ENCODE assay signal across 8 cellular contexts in the genomic region with DNA sequence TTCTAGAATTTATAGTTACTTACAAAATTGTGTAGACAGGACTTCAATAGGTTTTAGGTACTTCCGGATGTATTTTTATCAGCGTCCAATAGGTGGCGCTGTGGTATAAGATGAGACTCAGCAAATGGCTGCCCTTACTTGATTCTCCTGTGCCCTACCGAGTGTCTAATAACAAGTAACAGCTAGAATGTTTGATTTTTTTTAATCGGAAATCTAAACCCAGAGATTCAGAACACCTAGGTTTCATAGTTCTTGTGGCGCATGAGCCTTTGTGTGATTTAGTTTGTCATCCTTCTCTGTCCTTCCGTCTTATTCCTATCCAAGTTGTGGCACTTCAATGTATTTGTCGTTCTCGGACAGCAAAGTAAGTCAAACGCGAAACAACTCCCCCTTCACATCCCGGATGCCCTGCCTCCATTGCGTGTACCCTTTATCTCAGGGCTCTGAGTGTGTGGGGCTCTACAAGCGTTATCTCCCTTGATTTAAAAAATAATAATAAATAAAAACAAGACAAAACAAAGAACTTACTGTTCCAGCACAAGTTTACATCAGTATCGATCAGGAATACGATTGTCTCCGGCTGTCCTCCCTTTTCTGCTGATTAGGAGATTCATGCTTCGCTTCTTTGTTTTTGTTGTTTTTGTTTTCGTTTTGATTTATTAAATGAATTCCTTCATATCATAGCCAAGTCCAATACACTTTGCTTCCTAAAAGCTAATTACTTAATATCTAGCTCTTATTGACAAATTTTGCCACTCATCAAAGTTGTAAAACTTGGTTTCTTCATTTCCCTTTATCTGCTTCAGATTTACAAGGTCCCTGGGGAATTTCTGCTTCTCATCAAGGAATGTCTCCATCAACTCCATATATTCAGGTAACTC. TPM values are rescaled to one million over a fixed set of nuclear protein-coding genes. Genes with fewer than 3 reads are reported as not detected.
DNase-seq lines count a peak whose midpoint lies in the region; ATAC-seq, FAIRE-seq and TF ChIP-seq lines count a peak whose summit lies in the region.

No MANE protein-coding gene starts in this region.

- H3K4me3 ChIP-seq in AG04450 (ENCODE audit: low read depth, low read length) (peak overlapping the region; percentile 47), kidney (ENCODE audit: low read length in 2 of 2) (peak overlapping the region; percentile 80 to 91)

- H3K9me3 ChIP-seq in AG04450 (ENCODE audit: control insufficient read depth, insufficient read depth, low read length) (no peaks in the 10 kb centered on the region), kidney (ENCODE audit: control insufficient read depth in 1 of 2, low read length in 2 of 2) (no peaks in the 10 kb centered on the region)

- no peaks in the 10 kb centered on the region for H3K27me3 ChIP-seq in AG04450 (ENCODE audit: control insufficient read depth, insufficient read depth, low read length)

- POLR2A ChIA-PET in AG04450 (lab: Yijun Ruan, JAX) (interaction anchor here (0.6 kb wide), 1 partner anchor 254 kb away, joined by 4 read pairs; no protein-coding TSS in a partner anchor), activated B cell treated with CpG ODN at 0.5 μM for 24 hours (lab: Charles Lee) (interaction anchor here (1.1 kb wide), 1 partner anchor 50 kb away, joined by 3 read pairs; a partner anchor contains a TSS)

- H3K27ac ChIP-seq in AG04450 (ENCODE audit: low read depth, low read length) (no peak overlapping the region), kidney (ENCODE audit: low read depth in 2 of 2, low read length in 2 of 2) (peak overlapping the region; percentile 51 to 64)

- no peaks in the 10 kb centered on the region for H3K36me3 ChIP-seq in kidney (ENCODE audit: control insufficient read depth in 1 of 2, insufficient read depth in 2 of 2, low read length in 2 of 2)

- peak; percentile 93 for ATAC-seq in GM18870 (IDR thresholded peaks at IDR 0.05; ENCODE audit: unreplicated experiment)
- peak; percentile 95 for ATAC-seq in HG03159 (IDR thresholded peaks at IDR 0.05; ENCODE audit: unreplicated experiment)
- ATAC-seq in activated B cell treated with CpG ODN at 0.5 μM for 24 hours (ENCODE audit: low read depth) = peak; percentile 96
- ATAC-seq in central memory CD8-positive, alpha-beta T cell (replicated peaks; ENCODE audit: extremely low read depth, poor library complexity, severe bottlenecking) = peak; percentile 91

- TF ChIP-seq CTCF in AG04450 (IDR thresholded peaks at IDR 0.05; ENCODE audit: low read depth, low read length) (peak; percentile 85), activated B cell treated with CpG ODN at 0.5 μM for 24 hours (IDR thresholded peaks at IDR 0.05) (peak; percentile 27), kidney (IDR thresholded peaks at IDR 0.05; ENCODE audit: borderline replicate concordance, extremely low read depth, insufficient read depth) (peak; percentile 78)

- peak overlapping the region; percentile 84 for H3K4me3 Mint-ChIP-seq in activated B cell treated with CpG ODN at 0.5 μM for 24 hours
- peak overlapping the region; percentile 80 for H3K4me3 Mint-ChIP-seq in central memory CD8-positive, alpha-beta T cell

- H3K9ac ChIP-seq in kidney (ENCODE audit: low read length in 2 of 2) = peak overlapping the region; percentile 65 to 75

- H3K4me1 Mint-ChIP-seq in activated B cell treated with CpG ODN at 0.5 μM for 24 hours = no peaks in the 10 kb centered on the region
- H3K4me1 Mint-ChIP-seq in central memory CD8-positive, alpha-beta T cell = no peaks in the 10 kb centered on the region

- H3K27ac Mint-ChIP-seq in activated B cell treated with CpG ODN at 0.5 μM for 24 hours = peak overlapping the region; percentile 79
- H3K27ac Mint-ChIP-seq in central memory CD8-positive, alpha-beta T cell (ENCODE audit: low read depth) = peak overlapping the region; percentile 88

- CTCF ChIA-PET in AG04450 (lab: Charles Lee) = interaction anchor here (0.5 to 2.9 kb wide), 24 partner anchors 8 to 1970 kb away, joined by 3 to 22 read pairs (median 4); a partner anchor contains a TSS
- CTCF ChIA-PET in activated B cell treated with CpG ODN at 0.5 μM for 24 hours (lab: Charles Lee) = interaction anchor here (0.6 to 1.6 kb wide), 5 partner anchors 19 to 324 kb away, joined by 3 to 7 read pairs (median 5); a partner anchor contains a TSS

- H3K36me3 Mint-ChIP-seq in activated B cell treated with CpG ODN at 0.5 μM for 24 hours (ENCODE audit: low read depth) = no peaks in the 10 kb centered on the region
- peaks cover 6% of the 10 kb centered on the region for H3K36me3 Mint-ChIP-seq in central memory CD8-positive, alpha-beta T cell (ENCODE audit: insufficient read depth)

- peak; percentile 89 for DNase-seq in AG04450 (ENCODE audit: low read depth, low spot score)
- DNase-seq in NCI-H226 = peak; percentile 56
- DNase-seq in activated B cell treated with CpG ODN at 0.5 μM for 24 hours = peak; percentile 29
- DNase-seq in central memory CD8-positive, alpha-beta T cell (ENCODE audit: low spot score in 2 of 2) = peak; percentile 69 to 78
- DNase-seq in kidney = no peak
- DNase-seq in stimulated activated CD4-positive, alpha-beta T cell treated with anti-CD3 and anti-CD28 coated beads, Interleukin-15, amount 100 ng/mL, for 48 hours (ENCODE audit: low read depth in 2 of 2) = peak; percentile 56 to 75

- no peaks in the 10 kb centered on the region for H3K4me1 ChIP-seq in kidney (ENCODE audit: control insufficient read depth in 1 of 2, insufficient read depth in 1 of 2, low read depth in 1 of 2, low read length in 2 of 2)

- FAIRE-seq in kidney (lab: Jason Lieb, UNC) = peak; percentile 96

- intact Hi-C loops in activated B cell treated with CpG ODN at 0.5 μM for 24 hours (cut with micrococcal nuclease) = loop anchor here (1.0 to 2.0 kb wide), 4 partner anchors 50 to 326 kb away; a partner anchor contains a TSS
- intact Hi-C loops in kidney (cut with DNase I) = no loop called here

- H3K27me3 Mint-ChIP-seq in activated B cell treated with CpG ODN at 0.5 μM for 24 hours = no peaks in the 10 kb centered on the region
- H3K27me3 Mint-ChIP-seq in central memory CD8-positive, alpha-beta T cell = no peaks in the 10 kb centered on the region

- no peaks in the 10 kb centered on the region for H3K9me3 Mint-ChIP-seq in activated B cell treated with CpG ODN at 0.5 μM for 24 hours
- no peaks in the 10 kb centered on the region for H3K9me3 Mint-ChIP-seq in central memory CD8-positive, alpha-beta T cell

RNA-seq across cellular contexts. Expression of a gene that starts 50.7 kb away (rescaled TPM):
- polyA plus RNA-seq in AG04450 (2011; rRNA removed) = 38.4 and 49.2 TPM in 2 replicates
- polyA minus RNA-seq in AG04450 (2011; rRNA and poly(A)+ RNA removed) = 97.4 and 116 TPM in 2 replicates
- 23.2 and 27.5 TPM in 2 replicates for total RNA-seq in activated B cell treated with CpG ODN at 0.5 μM for 24 hours
- 53.3 TPM for total RNA-seq in kidney
- 36.1 TPM for polyA plus RNA-seq in kidney (ENCODE audit: insufficient read depth, low read depth, low replicate concordance)

Comparison
In these comparisons a context has a peak if more than half of its experiments do, and no peak if none do; other contexts are left out.
1. CTCF ChIP-seq: peak in every context shown above with its lines; median percentile 85 in AG04450; 78 in kidney; 27 in activated B cell treated with CpG ODN at 0.5 μM for 24 hours.